2 cellular contexts compared by ENCODE assay signal in genomic region chr2:85156141-85156540, GRCh38.
TF ChIP-seq lines count a peak whose summit lies in the region.

No MANE protein-coding gene starts in this region.

TF ChIP-seq in IMR-90, 13 proteins besides CTCF, POLR2A, EP300 and RAD21:
- no peak for TF ChIP-seq BHLHE40 (IDR thresholded peaks at IDR 0.05; ENCODE audit: low read depth, low read length)
- TF ChIP-seq FOS (IDR thresholded peaks at IDR 0.05; ENCODE audit: low read depth, low read length): no peak
- TF ChIP-seq MXI1 (IDR thresholded peaks at IDR 0.05; ENCODE audit: borderline replicate concordance, low read depth, low read length): no peak
- TF ChIP-seq MAZ (IDR thresholded peaks at IDR 0.05; ENCODE audit: borderline replicate concordance, low read depth, low read length): no peak
- TF ChIP-seq NFE2L2 (IDR thresholded peaks at IDR 0.05; ENCODE audit: low read depth, low read length): no peak
- no peak for TF ChIP-seq USF2 (IDR thresholded peaks at IDR 0.05; ENCODE audit: low read depth, low read length)
- no peak for TF ChIP-seq ELK1 (IDR thresholded peaks at IDR 0.05; ENCODE audit: borderline replicate concordance, low read depth, low read length)
- no peak for TF ChIP-seq CEBPB (IDR thresholded peaks at IDR 0.05; ENCODE audit: low read depth, low read length)
- TF ChIP-seq RFX5 (IDR thresholded peaks at IDR 0.05; ENCODE audit: low read depth, low read length): no peak
- no peak for TF ChIP-seq CHD1 (IDR thresholded peaks at IDR 0.05; ENCODE audit: low read depth, low read length)
- TF ChIP-seq RCOR1 (IDR thresholded peaks at IDR 0.05; ENCODE audit: insufficient replicate concordance, low read length): no peak
- no peak for TF ChIP-seq SMC3 (IDR thresholded peaks at IDR 0.05; ENCODE audit: low read depth, low read length)
- no peak for TF ChIP-seq MAFK (IDR thresholded peaks at IDR 0.05; ENCODE audit: low read depth, low read length)

TF ChIP-seq in K562, 482 proteins besides CTCF, POLR2A, EP300 and RAD21:
- TF ChIP-seq POLR2AphosphoS5 (IDR thresholded peaks at IDR 0.05; ENCODE audit: control insufficient read depth, insufficient read depth, low read depth, low read length) (no peak), NFIC (IDR thresholded peaks at IDR 0.05) (0 out of 2 replicates have a peak, but pooled peaks have one; percentile 14)
